In the genomic region with DNA sequence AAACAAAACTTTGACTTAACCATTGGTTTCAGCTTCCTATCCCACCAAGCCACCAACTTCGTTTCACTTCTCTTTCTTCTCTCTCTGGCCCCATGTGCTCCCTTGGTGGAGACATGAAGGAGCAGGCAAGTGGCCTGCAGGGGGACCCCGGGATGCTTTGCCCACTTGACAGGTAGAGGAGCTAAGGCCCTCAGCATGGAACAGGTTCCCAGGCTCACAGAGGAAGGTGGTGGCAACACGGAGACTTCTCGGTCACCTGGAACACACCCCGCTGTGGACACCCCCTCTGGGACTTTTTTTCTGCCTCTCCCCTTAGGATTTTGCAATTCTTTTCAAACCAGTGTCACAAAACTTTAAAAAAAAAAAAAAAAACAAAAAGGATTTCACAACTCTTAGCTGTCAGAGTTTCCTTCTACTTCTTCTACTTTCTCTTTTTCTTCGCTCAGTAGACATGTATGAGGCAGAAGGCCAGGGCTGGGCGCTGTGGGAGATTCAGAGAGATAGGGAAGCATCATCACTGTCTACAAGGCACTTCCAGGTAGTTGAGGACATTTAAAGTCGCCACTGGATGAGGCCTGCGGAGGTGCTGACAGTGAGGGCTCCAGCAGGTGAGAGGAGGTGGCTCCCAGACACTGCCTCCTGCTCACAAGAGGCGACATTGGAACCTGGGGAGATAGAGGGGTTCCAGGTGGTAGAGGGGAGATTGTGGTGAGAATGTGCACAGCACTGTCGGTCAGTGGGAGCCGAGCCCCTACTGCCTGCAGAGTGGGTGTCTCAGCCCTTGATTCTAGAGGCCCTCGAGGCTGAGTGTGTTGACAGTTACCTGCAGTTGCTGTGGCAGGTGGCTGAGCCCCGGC, we compare ENCODE assay signal across 8 cellular contexts.
DNase-seq lines count a peak whose midpoint lies in the region; ATAC-seq and TF ChIP-seq lines count a peak whose summit lies in the region.

No MANE protein-coding gene starts in this region.

- TF ChIP-seq EP300 in tibial nerve (IDR thresholded peaks at IDR 0.05) = no peak

- intact Hi-C loops in Right ventricle myocardium superior (cut with DNase I) = no loop called here

- peak; percentile 25 for DNase-seq in stimulated activated CD4-positive, alpha-beta T cell treated with anti-CD3 and anti-CD28 coated beads, Interleukin-15, amount 100 ng/mL, for 24 hours
- no peak for DNase-seq in stimulated activated CD4-positive, alpha-beta T cell treated with anti-CD3 and anti-CD28 coated beads, Interleukin-2, amount 100 ng/mL, for 48 hours
- DNase-seq in NOMO-1 treated with dmso at 0.1 percent for 144 hours (lab: John Stamatoyannopoulos, UW; ENCODE audit: unreplicated experiment) = peak; percentile 88
- peak; percentile 65 for DNase-seq in Right ventricle myocardium superior
- no peak for DNase-seq in tibial nerve (ENCODE audit: low spot score in 2 of 2)
- DNase-seq in cerebellar nuclear complex (lab: John Stamatoyannopoulos, UW) = no peak
- DNase-seq in activated effector memory CD4-positive, alpha-beta T cell treated with anti-CD3 and anti-CD28 coated beads, Interleukin-2, amount 50 U/mL, for 16 hours = no peak

- no peaks in the 10 kb centered on the region for H3K4me1 ChIP-seq in tibial nerve

- H3K36me3 ChIP-seq in tibial nerve = peaks cover 0 to 98% (median 5%) of the 10 kb centered on the region in 3 donors

- peak in 1 of 5 experiments; percentile 23 for TF ChIP-seq CTCF in tibial nerve (IDR thresholded peaks at IDR 0.05)

- peak; percentile 89 for ATAC-seq in HG02870 (IDR thresholded peaks at IDR 0.05; ENCODE audit: unreplicated experiment)
- ATAC-seq in Right ventricle myocardium superior (ENCODE audit: poor library complexity) = no peak

- WGBS in tibial nerve, 2 donors = 79 to 84% methylated on average over 14 of the region's 14 CpGs

- H3K27me3 ChIP-seq in tibial nerve = no peaks in the 10 kb centered on the region

- H3K4me3 ChIP-seq in tibial nerve = no peak overlapping the region

- H3K9me3 ChIP-seq in tibial nerve = no peaks in the 10 kb centered on the region

- no peak for TF ChIP-seq POLR2A in tibial nerve (IDR thresholded peaks at IDR 0.05)

- peak overlapping the region in 2 of 4 donors; percentile 31 to 41 for H3K27ac ChIP-seq in tibial nerve

Comparison
In these comparisons a context has a peak if more than half of its experiments do, and no peak if none do; other contexts are left out.
1. DNase-seq: peak in stimulated activated CD4-positive, alpha-beta T cell treated with anti-CD3 and anti-CD28 coated beads, Interleukin-15, amount 100 ng/mL, for 24 hours (single experiment), NOMO-1 treated with dmso at 0.1 percent for 144 hours (single experiment) and Right ventricle myocardium superior (single experiment); none in stimulated activated CD4-positive, alpha-beta T cell treated with anti-CD3 and anti-CD28 coated beads, Interleukin-2, amount 100 ng/mL, for 48 hours (0 of 2), tibial nerve (0 of 2), cerebellar nuclear complex (0 of 2) and activated effector memory CD4-positive, alpha-beta T cell treated with anti-CD3 and anti-CD28 coated beads, Interleukin-2, amount 50 U/mL, for 16 hours (single experiment).